In genomic region chr10:63483983-63484382, GRCh38 we compare ENCODE assay signal across 20 cellular contexts.
DNase-seq lines count a peak whose midpoint lies in the region; ATAC-seq and TF ChIP-seq lines count a peak whose summit lies in the region.
"Had no signal": no experiment of that assay in that cellular context is flagged by ENCODE, and none has a peak within 500 bp of the region (broad histone marks: within the 10 kb centered on the region; RNA-seq: fewer than 3 reads in every experiment).

No MANE protein-coding gene starts in this region.

- H3K36me3 ChIP-seq in HEK293 (ENCODE audit: control insufficient read depth in 2 of 2, insufficient read depth in 1 of 2, low read length in 2 of 2): no peaks in the 10 kb centered on the region
- H3K36me3 ChIP-seq: BE2C had no signal

- H3K4me3 ChIP-seq in HEK293 (ENCODE audit: low read depth, low read length): no peak overlapping the region
- H3K4me3 ChIP-seq: BLaER1, GM12878 had no signal

- CTCF ChIA-PET in HEK293 (lab: Yijun Ruan, JAX): interaction anchor here (0.5 kb wide), 1 partner anchor 143 kb away, joined by 3 read pairs; no protein-coding TSS in a partner anchor

- H3K27ac ChIP-seq in HEK293 (ENCODE audit: extremely low read depth, low read depth, low read length): no peak overlapping the region
- H3K27ac ChIP-seq: BLaER1 had no signal

- ATAC-seq in HG02885 (IDR thresholded peaks at IDR 0.05; ENCODE audit: poor library complexity, unreplicated experiment): no peak
- ATAC-seq: GM12878 had no signal

- POLR2A ChIA-PET in HEK293 (lab: Yijun Ruan, JAX): no interaction called here

- TF ChIP-seq CTCF in HEK293 (tag by site-specific recombination; IDR thresholded peaks at IDR 0.05): no peak

- peaks cover 4% of the 10 kb centered on the region for H3K4me1 ChIP-seq in HEK293 (ENCODE audit: control insufficient read depth, insufficient read depth, low read length)
- H3K4me1 ChIP-seq: BLaER1 had no signal

- no peaks in the 10 kb centered on the region for H3K9me3 ChIP-seq in HEK293 (ENCODE audit: control insufficient read depth, insufficient read depth, low read depth, low read length)
- H3K9me3 ChIP-seq: BE2C, BLaER1, Caco-2 had no signal

- peak; percentile 18 for DNase-seq in EH (ENCODE audit: low read depth)
- peak; percentile 18 for DNase-seq in iris pigment epithelial cell (ENCODE audit: low read depth)
- no peak for DNase-seq in germinal center (ENCODE audit: low spot score)
- DNase-seq in hypothalamus (lab: John Stamatoyannopoulos, UW): no peak
- DNase-seq: 8988T; ACHN; BE2C; C1 segment of cervical spinal cord; Caco-2; Calu3; CD4-positive, alpha-beta memory T cell; CD4-positive, CD25-positive, alpha-beta regulatory T cell; CD8-positive, alpha-beta memory T cell; DMS79 treated with DMSO at 0.1 percent for 48 hours; EL; GDM1 had no signal

TF ChIP-seq in HEK293, 187 proteins besides CTCF, POLR2A, EP300 and RAD21:
- TF ChIP-seq ZNF366 (tag by site-specific recombination; conservative IDR thresholded peaks at IDR 0.05) (peak; percentile 76), ZBTB1 (tag by site-specific recombination; IDR thresholded peaks at IDR 0.05) (no peak), ZNF76 (tag by site-specific recombination; IDR thresholded peaks at IDR 0.05; ENCODE audit: borderline replicate concordance, low read depth) (no peak), ZNF202 (tag by site-specific recombination; IDR thresholded peaks at IDR 0.05; ENCODE audit: borderline replicate concordance) (no peak)
TF ChIP-seq in HEK293: peak in this region for 1.

Comparison
In these comparisons a context has a peak if more than half of its experiments do, and no peak if none do; other contexts are left out.
1. DNase-seq: peak in EH (single experiment) and iris pigment epithelial cell (single experiment); none in germinal center (single experiment) and hypothalamus (0 of 51).